Comparison of ENCODE assay signal across 8 cellular contexts in genomic region chr5:16617272-16617973, GRCh38. TPM values are rescaled to one million over a fixed set of nuclear protein-coding genes. Genes with fewer than 3 reads are reported as not detected.
A peak's percentile ranks its signal among the peaks of the same experiment; 100 is the strongest.
DNase-seq lines count a peak whose midpoint lies in the region; ATAC-seq and TF ChIP-seq lines count a peak whose summit lies in the region.

No MANE protein-coding gene starts in this region.

- TF ChIP-seq CTCF in BE2C (IDR thresholded peaks at IDR 0.05; ENCODE audit: low read depth, low read length) = no peak

- H3K36me3 ChIP-seq in BE2C (no peaks in the 10 kb centered on the region), HUES6 (ENCODE audit: control insufficient read depth, insufficient read depth, low read length) (no peaks in the 10 kb centered on the region)

- DNase-seq in BE2C = no peak
- peak; percentile 46 for DNase-seq in activated T-cell treated with anti-CD3 and anti-CD28 coated beads, Interleukin-2, amount 50 U/mL, for 4 hours
- peak; percentile 43 for DNase-seq in left cardiac atrium
- DNase-seq in stimulated activated CD4-positive, alpha-beta T cell treated with anti-CD3 and anti-CD28 coated beads, Interleukin-12 subunit alpha, Interleukin-12 subunit beta, amount 100 ng/mL, for 48 hours (ENCODE audit: low read depth in 2 of 3, low spot score in 1 of 3) = peak in 2 of 3 donors; percentile 26 to 37
- DNase-seq in AML-193 (lab: John Stamatoyannopoulos, UW) = no peak
- no peak for DNase-seq in GM03348 (ENCODE audit: low spot score)
- no peak for DNase-seq in NCI-H2196 (lab: John Stamatoyannopoulos, UW; ENCODE audit: unreplicated experiment)

- H3K4me3 ChIP-seq in BE2C (ENCODE audit: low read depth, low read length) (peak overlapping the region; percentile 70), HUES6 (ENCODE audit: low read depth, low read length) (peak overlapping the region; percentile 70)

- H3K9me3 ChIP-seq in BE2C (no peaks in the 10 kb centered on the region), HUES6 (ENCODE audit: control insufficient read depth, insufficient read depth, low read depth, low read length) (no peaks in the 10 kb centered on the region)

- peak; percentile 19 to 25 for ATAC-seq in activated T-cell treated with anti-CD3 and anti-CD28 coated beads, Interleukin-2, amount 50 U/mL, for 4 hours
- peak; percentile 17 to 44 for ATAC-seq in left cardiac atrium

- no peaks in the 10 kb centered on the region for H3K9me3 Mint-ChIP-seq in activated T-cell treated with anti-CD3 and anti-CD28 coated beads, Interleukin-2, amount 50 U/mL, for 4 hours

- no peak overlapping the region for H3K27ac ChIP-seq in HUES6 (ENCODE audit: low read depth, low read length)

- no peaks in the 10 kb centered on the region for H3K27me3 Mint-ChIP-seq in activated T-cell treated with anti-CD3 and anti-CD28 coated beads, Interleukin-2, amount 50 U/mL, for 4 hours (ENCODE audit: low read depth)

- H3K36me3 Mint-ChIP-seq in activated T-cell treated with anti-CD3 and anti-CD28 coated beads, Interleukin-2, amount 50 U/mL, for 4 hours (ENCODE audit: insufficient read depth) = no peaks in the 10 kb centered on the region

- H3K4me1 Mint-ChIP-seq in activated T-cell treated with anti-CD3 and anti-CD28 coated beads, Interleukin-2, amount 50 U/mL, for 4 hours (ENCODE audit: low read depth) = peaks cover 32% of the 10 kb centered on the region

- intact Hi-C loops in left cardiac atrium (cut with DNase I) = no loop called here

- H3K4me1 ChIP-seq in BE2C (no peaks in the 10 kb centered on the region), HUES6 (ENCODE audit: control insufficient read depth, insufficient read depth, low read length) (peaks cover 23% of the 10 kb centered on the region)

- H3K9ac ChIP-seq in HUES6 (ENCODE audit: low read length) = peak overlapping the region; percentile 42

- H3K27me3 ChIP-seq in BE2C (no peaks in the 10 kb centered on the region), HUES6 (ENCODE audit: control insufficient read depth, insufficient read depth, low read length) (peaks cover 52% of the 10 kb centered on the region)

- H3K4me3 Mint-ChIP-seq in activated T-cell treated with anti-CD3 and anti-CD28 coated beads, Interleukin-2, amount 50 U/mL, for 4 hours = no peak overlapping the region

RNA-seq across cellular contexts. Expression of gene RETREG1, which starts 0.6 kb away (rescaled TPM):
- polyA plus RNA-seq in BE2C (2012; ENCODE audit: insufficient read depth, insufficient read length, low read depth) = 2.9 TPM
- 10 to 100 TPM in 2 of 3 donors, 1 to 10 TPM in 1; 9.6 to 12.2 (median 10.1) TPM for total RNA-seq in activated T-cell treated with anti-CD3 and anti-CD28 coated beads, Interleukin-2, amount 50 U/mL, for 4 hours
- total RNA-seq in left cardiac atrium = 100 to 1,000 TPM; 114 to 145 TPM

Comparison
In these comparisons a context has a peak if more than half of its experiments do, and no peak if none do; other contexts are left out.
1. DNase-seq: peak in activated T-cell treated with anti-CD3 and anti-CD28 coated beads, Interleukin-2, amount 50 U/mL, for 4 hours (single experiment), left cardiac atrium (single experiment) and stimulated activated CD4-positive, alpha-beta T cell treated with anti-CD3 and anti-CD28 coated beads, Interleukin-12 subunit alpha, Interleukin-12 subunit beta, amount 100 ng/mL, for 48 hours (2 of 3); none in BE2C (single experiment), AML-193 (0 of 2), GM03348 (single experiment) and NCI-H2196 (single experiment).
2. RNA of gene RETREG1, which starts 0.6 kb away (total RNA-seq): 114 to 145 TPM in left cardiac atrium; 9.6 to 12.2 TPM in activated T-cell treated with anti-CD3 and anti-CD28 coated beads, Interleukin-2, amount 50 U/mL, for 4 hours; every median in the first group is over 4 times any median in the second.